In the genomic region with DNA sequence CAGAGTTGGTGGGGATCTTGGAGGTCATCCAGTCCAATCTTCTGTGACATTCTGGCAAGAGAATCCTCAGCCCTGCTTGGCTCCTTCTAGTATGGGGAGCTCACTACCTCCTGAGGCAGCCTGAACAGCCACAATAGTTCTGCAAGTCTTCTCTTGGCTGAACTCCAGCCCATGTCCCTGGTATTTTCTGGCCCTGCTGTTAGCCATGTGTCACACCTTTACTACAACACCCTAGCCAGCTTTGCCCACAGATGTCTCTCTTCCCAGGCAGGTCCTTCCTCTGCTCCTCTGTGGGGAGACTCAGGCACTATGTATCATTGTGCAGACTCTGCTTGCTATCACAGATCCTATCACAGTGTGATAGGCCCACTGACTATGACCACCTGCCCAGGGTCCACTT, we compare ENCODE assay signal across 22 cellular contexts.
A peak's percentile ranks its signal among the peaks of the same experiment; 100 is the strongest.
DNase-seq lines count a peak whose midpoint lies in the region; ATAC-seq, FAIRE-seq and TF ChIP-seq lines count a peak whose summit lies in the region.
"Had no signal": no experiment of that assay in that cellular context is flagged by ENCODE, and none has a peak within 500 bp of the region (broad histone marks: within the 10 kb centered on the region; RNA-seq: fewer than 3 reads in every experiment).

No MANE protein-coding gene starts in this region.

- no peak overlapping the region for H3K27ac ChIP-seq in pancreas
- H3K27ac ChIP-seq: 22Rv1, A549, BLaER1, GM23248 had no signal

- H3K27me3 ChIP-seq in pancreas = no peaks in the 10 kb centered on the region
- H3K27me3 ChIP-seq: BLaER1 had no signal

- peak; percentile 84 to 95 (median 90) for ATAC-seq in pancreas
- ATAC-seq in GM18502 (IDR thresholded peaks at IDR 0.05; ENCODE audit: poor library complexity, unreplicated experiment) = no peak
- no peak for ATAC-seq in HG03039 (IDR thresholded peaks at IDR 0.05; ENCODE audit: unreplicated experiment)
- ATAC-seq: A549 had no signal

- TF ChIP-seq CTCF in pancreas (IDR thresholded peaks at IDR 0.05) = no peak

- intact Hi-C loops in pancreas (cut with DNase I) = no loop called here

- H3K4me3 ChIP-seq in pancreas = no peak overlapping the region
- H3K4me3 ChIP-seq: A549, BLaER1, GM23248, HAP-1 had no signal

- no peak for FAIRE-seq in pancreas (lab: Jason Lieb, UNC)
- FAIRE-seq: A549, G401.6, GM12891, GM18507, HTR-8/SVneo had no signal

- peaks cover 0 to 3% (median 0%) of the 10 kb centered on the region in 3 donors for H3K4me1 ChIP-seq in pancreas
- H3K4me1 ChIP-seq: A549, HAP-1 had no signal

- no peaks in the 10 kb centered on the region for H3K36me3 ChIP-seq in pancreas
- H3K36me3 ChIP-seq: BLaER1, HAP-1 had no signal

- peak; percentile 7 for DNase-seq in DMS 273 (lab: John Stamatoyannopoulos, UW; ENCODE audit: unreplicated experiment)
- DNase-seq in DMS 273 treated with DMSO at 0.1 percent for 48 hours (lab: John Stamatoyannopoulos, UW) = no peak
- peak; percentile 48 for DNase-seq in RPMI8226
- DNase-seq in cerebellum (ENCODE audit: low spot score) = peak; percentile 40
- DNase-seq in pancreas = peak; percentile 37 to 76 (median 64)
- DNase-seq in NCI-H2081 (lab: John Stamatoyannopoulos, UW) = no peak
- DNase-seq: CD4-positive, alpha-beta memory T cell; DMS53; DND-41; EL; GM23248; IMR-90 had no signal

- H3K9me3 ChIP-seq in pancreas = no peaks in the 10 kb centered on the region
- H3K9me3 ChIP-seq: HAP-1 had no signal

Comparison
In these comparisons a context has a peak if more than half of its experiments do, and no peak if none do; other contexts are left out.
1. DNase-seq: peak in DMS 273 (single experiment), RPMI8226 (single experiment), cerebellum (single experiment) and pancreas (6 of 6); none in DMS 273 treated with DMSO at 0.1 percent for 48 hours (single experiment) and NCI-H2081 (0 of 2).
2. ATAC-seq: peak in pancreas (4 of 4); none in GM18502 (single experiment) and HG03039 (single experiment).